In genomic region chr22:46563381-46564083, GRCh38 we compare ENCODE assay signal across 8 cellular contexts.
A peak's percentile ranks its signal among the peaks of the same experiment; 100 is the strongest.
DNase-seq lines count a peak whose midpoint lies in the region; ATAC-seq and TF ChIP-seq lines count a peak whose summit lies in the region.

No MANE protein-coding gene starts in this region.

- DNase-seq in AG09319 (ENCODE audit: extremely low read depth, low read depth) (no peak), NCI-H510A treated with DMSO at 0.1 percent for 48 hours (lab: John Stamatoyannopoulos, UW) (peak; percentile 47), coronary artery (ENCODE audit: low spot score) (no peak), memory B cell (ENCODE audit: low spot score in 2 of 2) (peak; percentile 81 to 89)
- peak; percentile 89 for DNase-seq in activated CD4-positive, alpha-beta T cell treated with anti-CD3 and anti-CD28 coated beads for 48 hours
- peak; percentile 65 to 66 for DNase-seq in stimulated activated CD8-positive, alpha-beta memory T cell treated with anti-CD3 and anti-CD28 coated beads, Interleukin-15, amount 100 ng/mL, for 48 hours (ENCODE audit: low read depth in 2 of 2)

- H3K4me1 Mint-ChIP-seq in memory B cell: peaks cover 27% of the 10 kb centered on the region

- H3K4me3 Mint-ChIP-seq in memory B cell: peak overlapping the region; percentile 73

- no peaks in the 10 kb centered on the region for H3K36me3 Mint-ChIP-seq in memory B cell

- no peaks in the 10 kb centered on the region for H3K27me3 Mint-ChIP-seq in memory B cell

- H3K4me3 ChIP-seq in coronary artery: no peak overlapping the region

- peak; percentile 66 for ATAC-seq in GM21529 (IDR thresholded peaks at IDR 0.05; ENCODE audit: unreplicated experiment)
- ATAC-seq in memory B cell (ENCODE audit: low read depth): peak; percentile 88
- ATAC-seq in GM21526 (IDR thresholded peaks at IDR 0.05; ENCODE audit: low FRiP score, unreplicated experiment): no peak

- TF ChIP-seq CTCF in AG09319 (IDR thresholded peaks at IDR 0.05; ENCODE audit: low read depth, low read length): peak; percentile 87
- TF ChIP-seq CTCF in coronary artery (IDR thresholded peaks at IDR 0.05): peak; percentile 55

- H3K27ac Mint-ChIP-seq in memory B cell: no peak overlapping the region

- no peak overlapping the region for H3K27ac ChIP-seq in coronary artery

- no peaks in the 10 kb centered on the region for H3K9me3 Mint-ChIP-seq in memory B cell

Comparison
In these comparisons a context has a peak if more than half of its experiments do, and no peak if none do; other contexts are left out.
1. DNase-seq: peak in NCI-H510A treated with DMSO at 0.1 percent for 48 hours (single experiment), activated CD4-positive, alpha-beta T cell treated with anti-CD3 and anti-CD28 coated beads for 48 hours (single experiment), memory B cell (2 of 2) and stimulated activated CD8-positive, alpha-beta memory T cell treated with anti-CD3 and anti-CD28 coated beads, Interleukin-15, amount 100 ng/mL, for 48 hours (2 of 2); none in AG09319 (single experiment) and coronary artery (single experiment).